Comparison of ENCODE assay signal across 8 cellular contexts in the genomic region with DNA sequence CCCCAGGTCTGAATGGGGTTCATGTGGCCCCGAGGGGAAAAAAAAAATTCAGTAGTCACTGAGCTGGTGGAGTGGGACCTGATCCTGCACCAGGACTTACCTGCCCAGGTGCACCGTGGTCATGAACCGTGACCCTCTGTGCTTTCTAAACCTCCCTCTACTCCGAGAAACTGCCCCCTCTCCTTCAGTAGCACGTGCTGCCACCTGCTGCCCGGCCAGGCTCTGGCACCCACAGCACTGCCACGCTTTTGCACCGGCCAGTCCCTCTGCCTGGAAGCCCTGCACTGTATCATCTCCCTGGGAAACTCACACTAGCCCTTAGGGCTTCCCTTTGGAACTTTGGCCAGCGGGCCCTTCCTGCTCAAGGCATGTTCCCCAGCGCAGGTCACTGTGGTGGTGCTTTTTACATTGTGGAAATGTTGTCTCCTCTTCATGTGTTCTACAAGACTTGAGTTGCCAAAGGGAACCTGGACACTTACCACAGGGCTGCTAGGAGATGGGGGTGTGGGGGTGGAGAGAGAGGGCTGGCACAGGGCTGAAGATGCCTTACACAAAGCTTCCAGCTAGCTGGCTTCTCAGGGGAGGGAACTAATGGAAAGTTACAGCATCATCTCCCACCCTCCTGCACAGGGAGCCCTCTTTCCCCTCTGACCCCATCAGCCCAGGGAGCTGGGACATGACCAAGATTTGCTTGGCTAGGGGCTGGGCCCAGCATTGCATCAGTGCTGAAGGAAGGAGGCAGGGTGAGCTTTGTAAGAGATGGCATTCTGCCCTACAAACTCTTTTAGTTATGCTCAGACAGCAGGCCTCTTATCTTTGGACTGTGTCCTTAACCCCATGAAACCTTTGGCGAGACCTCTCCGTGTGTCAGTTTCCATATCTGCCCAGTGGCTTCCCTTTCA. TPM values are rescaled to one million over a fixed set of nuclear protein-coding genes. Genes with fewer than 3 reads are reported as not detected.
DNase-seq lines count a peak whose midpoint lies in the region; ATAC-seq, FAIRE-seq and TF ChIP-seq lines count a peak whose summit lies in the region.

No MANE protein-coding gene starts in this region.

- no peaks in the 10 kb centered on the region for H3K9me3 ChIP-seq in A673 (ENCODE audit: low read depth, low read length, poor library complexity, severe bottlenecking)
- H3K9me3 ChIP-seq in PC-9 (ENCODE audit: insufficient read depth, low read depth) = no peaks in the 10 kb centered on the region
- no peaks in the 10 kb centered on the region for H3K9me3 ChIP-seq in cardiac muscle cell (ENCODE audit: low read depth)

- FAIRE-seq in GM18507 (lab: Jason Lieb, UNC) = no peak

- POLR2A ChIA-PET in A673 (lab: Charles Lee; ENCODE audit: low non-redundant PET) = no interaction called here
- POLR2A ChIA-PET in PC-9 (lab: Charles Lee; ENCODE audit: unreplicated experiment) = no interaction called here

- no peaks in the 10 kb centered on the region for H3K79me2 ChIP-seq in PC-9 (ENCODE audit: low read depth)

- no peaks in the 10 kb centered on the region for H3K9me2 ChIP-seq in PC-9 (ENCODE audit: insufficient read depth)

- DNase-seq in A673 (ENCODE audit: low spot score) = peak; percentile 25
- peak; percentile 25 for DNase-seq in GM18507 (ENCODE audit: extremely low spot score, insufficient read length, low read depth)
- peak in 1 of 2 experiments; percentile 29 for DNase-seq in PC-9
- DNase-seq in cardiac muscle cell (ENCODE audit: low read depth in 1 of 2, low spot score in 1 of 2) = peak; percentile 6 to 56
- DNase-seq in superior temporal gyrus (ENCODE audit: extremely low spot score) = peak; percentile 45

- H3K4me1 ChIP-seq in A673 (ENCODE audit: insufficient read depth, low read length, poor library complexity, severe bottlenecking) = no peaks in the 10 kb centered on the region
- H3K4me1 ChIP-seq in PC-9 (replicated peaks; ENCODE audit: insufficient read depth) = no peaks in the 10 kb centered on the region
- H3K4me1 ChIP-seq in cardiac muscle cell (ENCODE audit: low read depth) = peaks cover 6% of the 10 kb centered on the region

- H4K20me1 ChIP-seq in PC-9 (ENCODE audit: insufficient read depth) = no peaks in the 10 kb centered on the region

- H3K36me3 ChIP-seq in A673 (ENCODE audit: insufficient read depth, low read length, poor library complexity, severe bottlenecking) = no peaks in the 10 kb centered on the region
- no peaks in the 10 kb centered on the region for H3K36me3 ChIP-seq in PC-9 (ENCODE audit: low read depth)
- no peaks in the 10 kb centered on the region for H3K36me3 ChIP-seq in cardiac muscle cell

- H3K4me3 ChIP-seq in A673 (ENCODE audit: low read depth, low read length, poor library complexity, severe bottlenecking) (no peak overlapping the region), PC-9 (no peak overlapping the region), cardiac muscle cell (no peak overlapping the region)

- CTCF ChIA-PET in A673 (lab: Charles Lee) = no interaction called here
- CTCF ChIA-PET in PC-9 (lab: Charles Lee) = no interaction called here

- no peak overlapping the region for H2AFZ ChIP-seq in PC-9

- intact Hi-C loops in A673 (cut with micrococcal nuclease; ENCODE audit: unreplicated experiment) (loop anchor here (2.0 to 5.0 kb wide), 3 partner anchors 200 to 1453 kb away; no protein-coding TSS in a partner anchor), PC-9 (cut with micrococcal nuclease; ENCODE audit: unreplicated experiment) (loop anchor here (1.0 kb wide), 1 partner anchor 1454 kb away; no protein-coding TSS in a partner anchor)

- TF ChIP-seq CTCF in A673 (conservative IDR thresholded peaks at IDR 0.05; ENCODE audit: low read depth, low read length) (peak; percentile 69), PC-9 (conservative IDR thresholded peaks at IDR 0.05) (peak; percentile 57), cardiac muscle cell (IDR thresholded peaks at IDR 0.05; ENCODE audit: low read depth, low read length) (peak; percentile 51)

- H3K27ac ChIP-seq in A673 (ENCODE audit: low read depth, low read length, poor library complexity, severe bottlenecking) (no peak overlapping the region), PC-9 (no peak overlapping the region), cardiac muscle cell (no peak overlapping the region)

- no peak overlapping the region for H3K4me2 ChIP-seq in PC-9

- no peaks in the 10 kb centered on the region for H3F3A ChIP-seq in PC-9 (ENCODE audit: insufficient read depth, low read depth)

- no peak for ATAC-seq in GM21717 (IDR thresholded peaks at IDR 0.05; ENCODE audit: unreplicated experiment)
- no peak for ATAC-seq in HG03025 (IDR thresholded peaks at IDR 0.05; ENCODE audit: low FRiP score, unreplicated experiment)
- no peak for ATAC-seq in GM19452 (IDR thresholded peaks at IDR 0.05; ENCODE audit: unreplicated experiment)

- H3K27me3 ChIP-seq in A673 (replicated peaks; ENCODE audit: insufficient read depth, low read depth, low read length, poor library complexity) (peaks cover 73% of the 10 kb centered on the region), PC-9 (ENCODE audit: insufficient read depth, low read depth) (peaks cover 45% of the 10 kb centered on the region), cardiac muscle cell (peaks cover 63% of the 10 kb centered on the region)

- BruUV-seq in A673 (replicated peaks; lab: Mats Ljungman, UMichigan) = no TSS peak
- no TSS peak for BruUV-seq in PC-9 (replicated peaks; lab: Mats Ljungman, UMichigan)

RNA-seq across cellular contexts. Expression of a gene that starts 2.5 kb away (rescaled TPM):
- total RNA-seq in A673 (2021) (not detected in 2 replicates), PC-9 (2021) (not detected in 2 replicates), cardiac muscle cell (0.28 and 0.30 TPM in 2 replicates)
- polyA plus RNA-seq in cardiac muscle cell = 1.4 TPM in 1 of 2 replicates, not detected in the other
